Comparison of ENCODE assay signal across 9 cellular contexts in the genomic region with DNA sequence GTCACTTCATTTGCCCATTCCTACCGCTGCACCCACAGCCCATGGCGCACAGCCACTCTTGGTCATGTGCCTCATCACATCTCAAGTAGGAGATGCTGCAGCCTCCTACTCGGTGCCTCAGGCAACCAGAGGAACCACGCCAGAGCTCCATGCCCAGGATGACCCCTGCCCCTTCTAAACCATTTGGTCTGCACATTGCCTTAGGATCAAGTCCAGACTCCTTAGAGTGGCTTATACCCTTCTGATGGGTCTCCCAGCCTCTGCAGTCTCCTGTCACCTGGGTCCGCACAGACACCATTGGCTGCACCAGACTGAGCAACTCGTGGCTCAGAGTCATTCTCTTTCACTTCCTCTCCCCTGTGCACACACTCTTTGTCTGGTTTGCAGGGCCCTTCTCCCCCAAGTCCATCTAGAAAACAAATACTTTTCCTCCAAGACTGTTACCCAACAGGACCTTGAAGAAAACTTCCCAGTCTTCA. TPM values are rescaled to one million over a fixed set of nuclear protein-coding genes. Genes with fewer than 3 reads are reported as not detected.
DNase-seq lines count a peak whose midpoint lies in the region; ATAC-seq and TF ChIP-seq lines count a peak whose summit lies in the region.
"Had no signal": no experiment of that assay in that cellular context is flagged by ENCODE, and none has a peak within 500 bp of the region (broad histone marks: within the 10 kb centered on the region; RNA-seq: fewer than 3 reads in every experiment).

No MANE protein-coding gene starts in this region.

- peak overlapping the region in 1 of 2 donors; percentile 16 for H3K9ac ChIP-seq in colonic mucosa (ENCODE audit: low read depth in 2 of 2, low read length in 2 of 2)

- no peak overlapping the region for H3K4me3 ChIP-seq in colonic mucosa

- H3K4me1 Mint-ChIP-seq in glutamatergic neuron (ENCODE audit: low read depth, unreplicated experiment) = no peaks in the 10 kb centered on the region

- H3K4me1 ChIP-seq in colonic mucosa = peaks cover 13% of the 10 kb centered on the region

- no peaks in the 10 kb centered on the region for H3K27me3 ChIP-seq in colonic mucosa

- intact Hi-C loops in colonic mucosa (cut with DNase I) = loop anchor here (5.0 kb wide), 1 partner anchor 242 kb away; no protein-coding TSS in a partner anchor

- H3K27me3 Mint-ChIP-seq in glutamatergic neuron (ENCODE audit: unreplicated experiment) = peaks cover 3% of the 10 kb centered on the region

- no peaks in the 10 kb centered on the region for H3K9me3 ChIP-seq in colonic mucosa

- ATAC-seq in GM19463 (IDR thresholded peaks at IDR 0.05; ENCODE audit: unreplicated experiment) (peak; percentile 51), HG03469 (IDR thresholded peaks at IDR 0.05; ENCODE audit: unreplicated experiment) (peak; percentile 47)

- no peak overlapping the region for H3K4me3 Mint-ChIP-seq in glutamatergic neuron (ENCODE audit: unreplicated experiment)

- H3K27ac ChIP-seq in colonic mucosa = peak overlapping the region; percentile 20

- in situ Hi-C loops in G401 (cut with HindIII; ENCODE audit: low sequenced_read_pairs) = no loop called here

- DNase-seq in colonic mucosa = no peak
- DNase-seq in glutamatergic neuron = no peak
- no peak for DNase-seq in G401 (ENCODE audit: low spot score)
- no peak for DNase-seq in cortex of kidney (lab: John Stamatoyannopoulos, UW)
- DNase-seq in kidney glomerular epithelial cell (lab: John Stamatoyannopoulos, UW) = no peak

- H3K36me3 Mint-ChIP-seq in glutamatergic neuron (ENCODE audit: unreplicated experiment) = no peaks in the 10 kb centered on the region

- TF ChIP-seq CTCF in colonic mucosa (IDR thresholded peaks at IDR 0.05) = no peak
- TF ChIP-seq CTCF in glutamatergic neuron (IDR thresholded peaks at IDR 0.05; ENCODE audit: partially characterized antibody, unreplicated experiment) = no peak

- H3K9me3 Mint-ChIP-seq in glutamatergic neuron (ENCODE audit: unreplicated experiment) = no peaks in the 10 kb centered on the region

- no peaks in the 10 kb centered on the region for H3K36me3 ChIP-seq in colonic mucosa

- peak; percentile 24 for TF ChIP-seq POLR2A in GM10847 (IDR thresholded peaks at IDR 0.05; ENCODE audit: extremely low read depth, insufficient read length)

- no peak overlapping the region for H3K27ac Mint-ChIP-seq in glutamatergic neuron (ENCODE audit: unreplicated experiment)

RNA-seq across cellular contexts. Expression of a gene that starts 2.2 kb away (rescaled TPM):
- total RNA-seq in colonic mucosa (1 to 10 TPM; 1.2 to 1.3 TPM), glutamatergic neuron (ENCODE audit: unreplicated experiment) (not detected)
- not detected in 2 replicates for total RNA-seq in G401 (2014; rRNA removed; shearing (Covaris generic))
- total RNA-seq: myocyte had no signal

RNA-seq across cellular contexts. Expression of a gene that starts 2.2 kb away (rescaled TPM):
- total RNA-seq in colonic mucosa (1 to 10 TPM in 1 of 2 donors, under 1 TPM in 1; 0.42 to 1.1 TPM), glutamatergic neuron (ENCODE audit: unreplicated experiment) (not detected)
- not detected in 2 replicates for total RNA-seq in G401 (2014; rRNA removed; shearing (Covaris generic))
- total RNA-seq: myocyte had no signal

RNA-seq across cellular contexts. Expression of a gene that starts 31.9 kb away (rescaled TPM):
- total RNA-seq in colonic mucosa (1 to 10 TPM; 2.8 to 3.3 TPM), glutamatergic neuron (ENCODE audit: unreplicated experiment) (1.1 TPM)
- total RNA-seq in G401 (2014; rRNA removed; shearing (Covaris generic)) = 0.51 TPM in 1 of 2 replicates, not detected in the other

RNA-seq across cellular contexts. Expression of a gene that starts 56.4 kb away (rescaled TPM):
- total RNA-seq in colonic mucosa = 100 to 1,000 TPM; 488 to 502 TPM
- total RNA-seq in glutamatergic neuron (ENCODE audit: unreplicated experiment) = 272 TPM
- 744 and 851 TPM in 2 replicates for total RNA-seq in G401 (2014; rRNA removed; shearing (Covaris generic))

RNA-seq across cellular contexts. Expression of a gene that starts 56.6 kb away (rescaled TPM):
- total RNA-seq in colonic mucosa (10 to 100 TPM; 19.9 to 42.0 TPM), glutamatergic neuron (ENCODE audit: unreplicated experiment) (39.6 TPM)
- total RNA-seq in G401 (2014; rRNA removed; shearing (Covaris generic)) = 89.2 and 134 TPM in 2 replicates
